ENCODE assay signal across 10 cellular contexts in the genomic region with DNA sequence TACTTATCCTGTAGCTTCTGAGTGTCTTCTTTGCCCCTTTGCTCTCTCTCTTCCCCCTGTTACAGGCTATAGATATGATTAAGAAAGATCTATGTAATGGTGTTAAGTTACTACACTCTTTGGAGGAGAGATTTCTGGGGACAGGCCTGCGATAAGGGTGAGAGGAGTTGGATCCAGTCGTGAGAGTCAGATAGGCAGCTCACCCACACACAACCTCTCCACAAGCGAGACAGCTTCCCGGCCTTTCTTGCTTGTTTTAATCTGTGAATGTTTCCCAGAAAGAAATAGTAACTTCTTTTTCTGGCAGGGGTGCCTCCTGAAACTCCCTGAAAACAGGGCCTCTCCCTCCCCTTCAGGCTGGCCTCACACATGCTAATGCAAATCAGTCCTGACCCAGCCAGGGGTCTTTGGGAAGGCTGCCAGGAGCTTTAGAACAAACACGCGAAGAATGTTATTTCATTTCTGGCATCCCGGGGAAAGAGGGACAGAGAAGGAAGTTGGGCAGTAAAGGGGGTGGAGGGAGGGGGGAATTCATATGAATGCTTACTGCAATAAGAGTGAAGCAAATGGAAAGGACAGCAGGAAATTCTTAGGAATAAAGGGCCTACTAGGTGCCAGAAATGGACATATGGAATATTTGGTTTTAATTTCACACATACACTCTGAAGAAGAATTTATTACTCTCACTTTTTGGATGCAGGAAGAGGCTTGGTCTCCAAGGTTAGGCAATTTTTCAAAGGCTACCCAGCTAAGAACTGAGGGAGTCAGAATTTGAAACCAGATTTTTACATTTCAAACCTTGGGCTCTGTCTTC.
DNase-seq lines count a peak whose midpoint lies in the region; FAIRE-seq and TF ChIP-seq lines count a peak whose summit lies in the region.
"Had no signal": no experiment of that assay in that cellular context is flagged by ENCODE, and none has a peak within 500 bp of the region (broad histone marks: within the 10 kb centered on the region; RNA-seq: fewer than 3 reads in every experiment).

No MANE protein-coding gene starts in this region.

- H3K4me3 Mint-ChIP-seq in HFFc6 (no peak overlapping the region), brain (peak overlapping the region in 2 of 5 experiments; percentile 7 to 37)

- in situ Hi-C loops in KBM-7 (cut with MboI; ENCODE audit: low pct_unique_long_range_greater_than_20kb, low sequenced_read_pairs): no loop called here

- TF ChIP-seq CTCF in HFFc6 (IDR thresholded peaks at IDR 0.05) (no peak), brain (conservative IDR thresholded peaks at IDR 0.05) (no peak), retinal pigment epithelial cell (conservative IDR thresholded peaks at IDR 0.05; ENCODE audit: low read depth, low read length) (no peak)

- FAIRE-seq in GM12891 (lab: Jason Lieb, UNC): no peak

- TF ChIP-seq POLR2A in GM12891 (IDR thresholded peaks at IDR 0.05; ENCODE audit: low read depth, low read length): no peak

- no peaks in the 10 kb centered on the region for H3K9me3 Mint-ChIP-seq in HFFc6
- H3K9me3 Mint-ChIP-seq in brain: no peaks in the 10 kb centered on the region

- H3K27me3 Mint-ChIP-seq in HFFc6 (ENCODE audit: insufficient read depth) (no peaks in the 10 kb centered on the region), brain (peaks cover 11% of the 10 kb centered on the region)

- H3K36me3 Mint-ChIP-seq in HFFc6 (ENCODE audit: low read depth) (no peaks in the 10 kb centered on the region; the same call in 1 of the 2 replicates), brain (no peaks in the 10 kb centered on the region)

- H3K4me1 Mint-ChIP-seq in HFFc6 (ENCODE audit: low read depth) (peaks cover 29% of the 10 kb centered on the region), brain (peaks cover 33% of the 10 kb centered on the region)

- peak overlapping the region; percentile 54; the same call in 1 of the 2 replicates for H3K27ac Mint-ChIP-seq in HFFc6
- H3K27ac Mint-ChIP-seq in brain: peak overlapping the region in 3 of 5 experiments; percentile 51 to 77 (median 77)

- H3K4me3 ChIP-seq in retinal pigment epithelial cell (ENCODE audit: low read length): no peak overlapping the region

- DNase-seq in HFFc6: no peak
- peak; percentile 90 for DNase-seq in iPS DF 19.7 (ENCODE audit: low read depth, low spot score)
- peak; percentile 60 for DNase-seq in retinal pigment epithelial cell (ENCODE audit: low read depth)
- no peak for DNase-seq in GM12891 (ENCODE audit: insufficient read length, low spot score)
- DNase-seq in AG08396 (ENCODE audit: low spot score): no peak
- no peak for DNase-seq in occipital lobe (lab: John Stamatoyannopoulos, UW)
- DNase-seq in KBM-7: no peak
- DNase-seq: NCI-H1105 treated with DMSO at 0.1 percent for 48 hours; stimulated activated naive CD4-positive, alpha-beta T cell had no signal

TF ChIP-seq in GM12891, 5 proteins besides CTCF, POLR2A, EP300 and RAD21:
- TF ChIP-seq PAX5 (IDR thresholded peaks at IDR 0.05; ENCODE audit: insufficient read depth, low read length, severe bottlenecking): no peak
- TF ChIP-seq POU2F2 (IDR thresholded peaks at IDR 0.05; ENCODE audit: low read depth, low read length): no peak
- TF ChIP-seq POLR2AphosphoS5 (IDR thresholded peaks at IDR 0.05; ENCODE audit: low read depth, low read length): no peak
- TF ChIP-seq SPI1 (IDR thresholded peaks at IDR 0.05; ENCODE audit: low read depth, low read length): no peak
- no peak for TF ChIP-seq TAF1 (IDR thresholded peaks at IDR 0.05; ENCODE audit: low read depth, low read length)

Comparison
In these comparisons a context has a peak if more than half of its experiments do, and no peak if none do; other contexts are left out.
1. DNase-seq: peak in iPS DF 19.7 (single experiment) and retinal pigment epithelial cell (single experiment); none in HFFc6 (single experiment), GM12891 (single experiment), AG08396 (single experiment), occipital lobe (single experiment) and KBM-7 (single experiment).